ENCODE assay signal across 34 cellular contexts in the genomic region with DNA sequence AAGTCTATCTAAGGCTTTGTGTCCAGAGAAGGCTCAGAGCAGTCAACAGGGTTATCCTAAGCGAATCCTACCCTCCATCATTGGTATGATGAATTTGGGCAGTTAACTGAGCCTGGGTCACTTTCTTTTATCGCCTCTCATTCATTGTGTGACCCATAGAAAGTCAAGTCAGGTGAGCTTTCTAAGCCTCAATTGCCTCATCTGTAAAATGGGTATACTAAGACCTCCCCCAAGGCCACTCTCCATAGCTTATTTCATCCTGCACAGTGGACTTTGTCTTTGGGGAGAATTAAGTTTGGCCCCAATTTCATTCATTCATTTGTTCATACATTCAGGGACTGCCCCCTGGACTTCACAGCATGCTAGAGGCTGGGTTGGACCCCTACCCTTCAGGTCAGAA.
"Had no signal": no experiment of that assay in that cellular context is flagged by ENCODE, and none has a peak within 500 bp of the region (broad histone marks: within the 10 kb centered on the region; RNA-seq: fewer than 3 reads in every experiment).

No MANE protein-coding gene starts in this region.

- H3K27me3 ChIP-seq: ascending aorta, body of pancreas, brain microvascular endothelial cell, cardiac muscle cell had no signal

- H3K9me3 ChIP-seq: adrenal gland, ascending aorta, body of pancreas had no signal

- FAIRE-seq: astrocyte, bronchial epithelial cell had no signal

- H3K36me3 ChIP-seq: adrenal gland, ascending aorta, brain microvascular endothelial cell, breast epithelium, cardiac muscle cell had no signal

- H3K4me3 ChIP-seq: adrenal gland, ascending aorta, body of pancreas, breast epithelium, cardiac muscle cell had no signal

- H3K27ac ChIP-seq: adrenal gland, ascending aorta, body of pancreas, brain microvascular endothelial cell, breast epithelium, cardiac muscle cell had no signal

- DNase-seq: activated effector memory CD4-positive, alpha-beta T cell treated with anti-CD3 and anti-CD28 coated beads, Interleukin-2, amount 50 U/mL, for 16 hours; activated effector memory CD4-positive, alpha-beta T cell treated with Interleukin-2 at 50 U/mL for 16 hours; activated gamma-delta T cell; activated gamma-delta T cell treated with Interleukin-2 at 50 U/mL for 16 hours; activated naive CD4-positive, alpha-beta T cell; activated naive CD4-positive, alpha-beta T cell treated with anti-CD3 and anti-CD28 coated beads for 36 hours; activated naive CD4-positive, alpha-beta T cell treated with anti-CD3 and anti-CD28 coated beads, Interleukin-2, amount 10 ng/mL, durations not matched to agents 7 days and 5 days; activated naive CD4-positive, alpha-beta T cell treated with anti-CD3 and anti-CD28 coated beads, Interleukin-2, amount 50 U/mL, for 16 hours; activated naive CD4-positive, alpha-beta T cell treated with Interleukin-2 at 50 U/mL for 16 hours; activated naive CD8-positive, alpha-beta T cell treated with anti-CD3 and anti-CD28 coated beads for 36 hours; activated naive CD8-positive, alpha-beta T cell treated with anti-CD3 and anti-CD28 coated beads, Interleukin-2, amount 10 ng/mL, durations not matched to agents 7 days and 5 days; activated naive CD8-positive, alpha-beta T cell treated with anti-CD3 and anti-CD28 coated beads, Interleukin-2, amount 50 U/mL, for 24 hours; activated T-cell treated with anti-CD3 and anti-CD28 coated beads, Interleukin-2, amount 50 U/mL, for 1 hour; activated T-cell treated with anti-CD3 and anti-CD28 coated beads, Interleukin-2, amount 50 U/mL, for 24 hours; activated T-cell treated with anti-CD3 and anti-CD28 coated beads, Interleukin-2, amount 50 U/mL, for 4 hours; activated T-cell treated with anti-CD3 and anti-CD28 coated beads, Interleukin-2, amount 50 U/mL, for 48 hours; activated T-cell treated with anti-CD3 and anti-CD28 coated beads, Interleukin-2, amount 50 U/mL, for 72 hours; adrenal gland; amniotic stem cell; amygdala; anterior cingulate cortex; aorta; body of pancreas; brain microvascular endothelial cell; caudate nucleus; central memory CD4-positive, alpha-beta T cell; cerebellar nuclear complex had no signal

- H3K4me1 ChIP-seq: ascending aorta, body of pancreas, breast epithelium had no signal

- ATAC-seq: activated naive CD4-positive, alpha-beta T cell treated with anti-CD3 and anti-CD28 coated beads, Interleukin-2, amount 50 U/mL, for 72 hours; activated naive CD8-positive, alpha-beta T cell treated with anti-CD3 and anti-CD28 coated beads, Interleukin-2, amount 50 U/mL, for 24 hours; activated T-cell treated with anti-CD3 and anti-CD28 coated beads, Interleukin-2, amount 50 U/mL, for 4 hours; activated T-cell treated with anti-CD3 and anti-CD28 coated beads, Interleukin-2, amount 50 U/mL, for 72 hours; activated T-helper 17 cell treated with anti-CD3 and anti-CD28 coated beads, Interleukin-2, amount 50 U/mL, for 72 hours; body of pancreas had no signal
